ENCODE assay signal across 17 cellular contexts in genomic region chr16:69853481-69853880, GRCh38.
DNase-seq lines count a peak whose midpoint lies in the region; ATAC-seq and TF ChIP-seq lines count a peak whose summit lies in the region.
"Had no signal": no experiment of that assay in that cellular context is flagged by ENCODE, and none has a peak within 500 bp of the region (broad histone marks: within the 10 kb centered on the region; RNA-seq: fewer than 3 reads in every experiment).

No MANE protein-coding gene starts in this region.

- H3K36me3 ChIP-seq in psoas muscle (ENCODE audit: insufficient read depth in 1 of 2, low read depth in 1 of 2): no peaks in the 10 kb centered on the region

- intact Hi-C loops in psoas muscle (cut with DNase I): no loop called here

- 98 to 99% (median 98%) methylated on average over 6 of the region's 6 CpGs for WGBS in psoas muscle, 3 donors

- peaks cover 10% of the 10 kb centered on the region for H3K4me1 ChIP-seq in psoas muscle

- ATAC-seq in psoas muscle: no peak
- ATAC-seq in GM21381 (IDR thresholded peaks at IDR 0.05; ENCODE audit: unreplicated experiment): no peak
- ATAC-seq in GM18517 (IDR thresholded peaks at IDR 0.05; ENCODE audit: unreplicated experiment): no peak

- peak overlapping the region; percentile 79 for H3K27ac ChIP-seq in caudate nucleus (ENCODE audit: low read depth, low read length)
- H3K27ac ChIP-seq in layer of hippocampus (ENCODE audit: low read depth, low read length): peak overlapping the region; percentile 84
- H3K27ac ChIP-seq in substantia nigra (ENCODE audit: low read depth, low read length, poor library complexity, severe bottlenecking): peak overlapping the region; percentile 85
- no peak overlapping the region for H3K27ac ChIP-seq in psoas muscle
- H3K27ac ChIP-seq: BLaER1 treated with 17β-estradiol and CSF1 and Interleukin-3, amounts not matched to agents 10 nM and 100 nM; GM23248 had no signal

- DNase-seq in ELF-1 (ENCODE audit: low read depth, low spot score) (peak; percentile 81), caudate nucleus (lab: John Stamatoyannopoulos, UW) (no peak), substantia nigra (lab: John Stamatoyannopoulos, UW) (no peak), psoas muscle (no peak)
- DNase-seq: ACHN; Calu3; CD4-positive, alpha-beta T cell; DMS79 treated with DMSO at 0.1 percent for 48 hours; EL; GDM1; GM23248; H7; IMR-90 had no signal

- no peak for TF ChIP-seq CTCF in psoas muscle (IDR thresholded peaks at IDR 0.05)

- H3K9me3 ChIP-seq in psoas muscle: no peaks in the 10 kb centered on the region
- H3K9me3 ChIP-seq: BLaER1 treated with 17β-estradiol and CSF1 and Interleukin-3, amounts not matched to agents 10 nM and 100 nM had no signal

- H3K27me3 ChIP-seq in layer of hippocampus (ENCODE audit: control insufficient read depth, insufficient read depth, low read length) (no peaks in the 10 kb centered on the region), psoas muscle (ENCODE audit: insufficient read depth in 3 of 3, low read length in 2 of 3) (no peaks in the 10 kb centered on the region)
- H3K27me3 ChIP-seq: BLaER1 treated with 17β-estradiol and CSF1 and Interleukin-3, amounts not matched to agents 10 nM and 100 nM had no signal

- H3K4me3 ChIP-seq in psoas muscle: no peak overlapping the region
- H3K4me3 ChIP-seq: BLaER1 treated with 17β-estradiol and CSF1 and Interleukin-3, amounts not matched to agents 10 nM and 100 nM; GM23248 had no signal
